ENCODE assay signal across 38 cellular contexts in the genomic region with DNA sequence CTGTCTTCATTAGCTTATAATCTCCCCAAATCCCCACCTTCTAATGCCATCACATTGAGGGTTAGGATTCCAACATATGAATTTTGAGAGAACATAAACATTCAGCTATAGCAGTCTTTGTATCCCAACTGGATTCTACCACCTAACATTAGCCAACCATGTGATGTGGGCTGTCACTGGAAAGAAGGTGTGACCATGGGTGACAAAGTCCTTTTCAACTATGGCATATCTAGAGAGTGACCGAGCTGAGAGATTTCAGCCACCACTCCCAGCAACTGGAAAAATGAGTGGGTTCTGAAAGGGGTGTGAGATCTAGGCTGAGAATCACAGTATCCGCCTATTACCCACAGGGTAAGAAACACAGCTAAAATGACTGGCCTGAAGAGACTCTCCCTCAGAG. TPM values are rescaled to one million over a fixed set of nuclear protein-coding genes. Genes with fewer than 3 reads are reported as not detected.
"Had no signal": no experiment of that assay in that cellular context is flagged by ENCODE, and none has a peak within 500 bp of the region (broad histone marks: within the 10 kb centered on the region; RNA-seq: fewer than 3 reads in every experiment).

No MANE protein-coding gene starts in this region.

- H3K27ac ChIP-seq: ascending aorta, cardiac muscle cell, WERI-Rb-1 had no signal

- H3K9me3 Mint-ChIP-seq: activated CD4-positive, alpha-beta memory T cell treated with anti-CD3 and anti-CD28 coated beads, Interleukin-2, amount 10 ng/mL, durations not matched to agents 7 days and 5 days; activated CD4-positive, alpha-beta T cell treated with anti-CD3 and anti-CD28 coated beads, Interleukin-2, amount 10 ng/mL, durations not matched to agents 7 days and 5 days; activated naive CD4-positive, alpha-beta T cell treated with anti-CD3 and anti-CD28 coated beads, Interleukin-2, amount 10 ng/mL, durations not matched to agents 7 days and 5 days; activated naive CD4-positive, alpha-beta T cell treated with anti-CD3 and anti-CD28 coated beads, Interleukin-2, amount 50 U/mL, for 24 hours; activated naive CD8-positive, alpha-beta T cell treated with anti-CD3 and anti-CD28 coated beads, Interleukin-2, amount 10 ng/mL, durations not matched to agents 7 days and 5 days; activated T-cell treated with anti-CD3 and anti-CD28 coated beads, Interleukin-2, amount 50 U/mL, for 24 hours; activated T-helper 2 cell treated with anti-CD3 and anti-CD28 coated beads, Interferon-gamma antibody, Interleukin-2, Interleukin-4, amounts not matched to agents 10 μg/mL and 5 μg/mL and 100 μg/mL, durations not matched to agents 14 hours and 24 hours and 36 hours; brain; central memory CD8-positive, alpha-beta T cell; T-helper 1 cell treated with Interleukin-12 subunit alpha and Interleukin-12 subunit beta and Interleukin-4 antibody, amounts not matched to agents 30 μg/mL and 1 μg/mL, for 36 hours; T-helper 2 cell treated with Interferon-gamma antibody and Interleukin-4, amounts not matched to agents 5 μg/mL and 100 μg/mL, for 36 hours; WTC11 had no signal

- DNase-seq: activated CD4-positive, alpha-beta memory T cell treated with anti-CD3 and anti-CD28 coated beads, Interleukin-2, amount 10 ng/mL, durations not matched to agents 7 days and 5 days; activated CD4-positive, alpha-beta T cell treated with anti-CD3 and anti-CD28 coated beads for 1 hour; activated CD4-positive, alpha-beta T cell treated with anti-CD3 and anti-CD28 coated beads for 36 hours; activated CD4-positive, alpha-beta T cell treated with anti-CD3 and anti-CD28 coated beads for 48 hours; activated CD4-positive, alpha-beta T cell treated with anti-CD3 and anti-CD28 coated beads, Interleukin-2, amount 10 ng/mL, durations not matched to agents 7 days and 5 days; activated CD4-positive, alpha-beta T cell treated with anti-CD3 and anti-CD28 coated beads, Interleukin-2, amount 50 U/mL, for 48 hours; activated CD4-positive, CD25-positive, alpha-beta regulatory T cell; activated CD8-positive, alpha-beta memory T cell treated with anti-CD3 and anti-CD28 coated beads for 24 hours; activated CD8-positive, alpha-beta memory T cell treated with anti-CD3 and anti-CD28 coated beads, Interleukin-2, amount 10 ng/mL, durations not matched to agents 7 days and 5 days; activated CD8-positive, alpha-beta memory T cell treated with anti-CD3 and anti-CD28 coated beads, Interleukin-2, amount 50 U/mL, for 48 hours; activated CD8-positive, alpha-beta T cell treated with anti-CD3 and anti-CD28 coated beads, Interleukin-2, amount 10 ng/mL, durations not matched to agents 7 days and 5 days; activated effector memory CD4-positive, alpha-beta T cell treated with Interleukin-2 at 50 U/mL for 16 hours; activated gamma-delta T cell; activated naive CD4-positive, alpha-beta T cell treated with anti-CD3 and anti-CD28 coated beads, Interleukin-2, amount 10 ng/mL, durations not matched to agents 7 days and 5 days; activated naive CD4-positive, alpha-beta T cell treated with Interleukin-2 at 50 U/mL for 16 hours; activated naive CD8-positive, alpha-beta T cell treated with anti-CD3 and anti-CD28 coated beads, Interleukin-2, amount 10 ng/mL, durations not matched to agents 7 days and 5 days; activated naive CD8-positive, alpha-beta T cell treated with anti-CD3 and anti-CD28 coated beads, Interleukin-2, amount 50 U/mL, for 24 hours; activated T-cell treated with anti-CD3 and anti-CD28 coated beads, Interleukin-2, amount 50 U/mL, for 24 hours; activated T-cell treated with anti-CD3 and anti-CD28 coated beads, Interleukin-2, amount 50 U/mL, for 48 hours; amygdala; anterior cingulate cortex; caudate nucleus; cerebellar nuclear complex; T-helper 1 cell; T-helper 9 cell; WERI-Rb-1 had no signal

- H3K4me3 Mint-ChIP-seq: activated CD4-positive, alpha-beta memory T cell treated with anti-CD3 and anti-CD28 coated beads, Interleukin-2, amount 10 ng/mL, durations not matched to agents 7 days and 5 days; activated CD4-positive, alpha-beta T cell treated with anti-CD3 and anti-CD28 coated beads for 36 hours; activated CD4-positive, alpha-beta T cell treated with anti-CD3 and anti-CD28 coated beads, Interleukin-2, amount 10 ng/mL, durations not matched to agents 7 days and 5 days; activated CD8-positive, alpha-beta memory T cell treated with anti-CD3 and anti-CD28 coated beads, Interleukin-2, amount 10 ng/mL, durations not matched to agents 7 days and 5 days; activated CD8-positive, alpha-beta T cell treated with anti-CD3 and anti-CD28 coated beads, Interleukin-2, amount 10 ng/mL, durations not matched to agents 7 days and 5 days; activated naive CD4-positive, alpha-beta T cell treated with anti-CD3 and anti-CD28 coated beads, Interleukin-2, amount 10 ng/mL, durations not matched to agents 7 days and 5 days; activated naive CD4-positive, alpha-beta T cell treated with anti-CD3 and anti-CD28 coated beads, Interleukin-2, amount 50 U/mL, for 24 hours; activated naive CD8-positive, alpha-beta T cell; activated naive CD8-positive, alpha-beta T cell treated with anti-CD3 and anti-CD28 coated beads, Interleukin-2, amount 10 ng/mL, durations not matched to agents 7 days and 5 days; activated naive CD8-positive, alpha-beta T cell treated with anti-CD3 and anti-CD28 coated beads, Interleukin-2, amount 50 U/mL, for 24 hours; activated T-cell treated with anti-CD3 and anti-CD28 coated beads, Interleukin-2, amount 50 U/mL, for 24 hours; brain; central memory CD8-positive, alpha-beta T cell; T-helper 1 cell treated with Interleukin-12 subunit alpha and Interleukin-12 subunit beta and Interleukin-4 antibody, amounts not matched to agents 30 μg/mL and 1 μg/mL, for 36 hours; T-helper 2 cell treated with Interferon-gamma antibody and Interleukin-4, amounts not matched to agents 5 μg/mL and 100 μg/mL, for 36 hours; WTC11 had no signal

- FAIRE-seq: bronchial epithelial cell had no signal

- H3K27me3 Mint-ChIP-seq: activated naive CD4-positive, alpha-beta T cell treated with anti-CD3 and anti-CD28 coated beads, Interleukin-2, amount 10 ng/mL, durations not matched to agents 7 days and 5 days; brain had no signal

- H3K27ac Mint-ChIP-seq: activated CD4-positive, alpha-beta memory T cell treated with anti-CD3 and anti-CD28 coated beads, Interleukin-2, amount 10 ng/mL, durations not matched to agents 7 days and 5 days; activated CD4-positive, alpha-beta T cell treated with anti-CD3 and anti-CD28 coated beads for 36 hours; activated CD4-positive, alpha-beta T cell treated with anti-CD3 and anti-CD28 coated beads, Interleukin-2, amount 10 ng/mL, durations not matched to agents 7 days and 5 days; activated CD8-positive, alpha-beta memory T cell treated with anti-CD3 and anti-CD28 coated beads, Interleukin-2, amount 10 ng/mL, durations not matched to agents 7 days and 5 days; activated CD8-positive, alpha-beta T cell treated with anti-CD3 and anti-CD28 coated beads, Interleukin-2, amount 10 ng/mL, durations not matched to agents 7 days and 5 days; activated naive CD4-positive, alpha-beta T cell treated with anti-CD3 and anti-CD28 coated beads, Interleukin-2, amount 10 ng/mL, durations not matched to agents 7 days and 5 days; activated naive CD4-positive, alpha-beta T cell treated with anti-CD3 and anti-CD28 coated beads, Interleukin-2, amount 50 U/mL, for 24 hours; activated naive CD8-positive, alpha-beta T cell; activated naive CD8-positive, alpha-beta T cell treated with anti-CD3 and anti-CD28 coated beads, Interleukin-2, amount 10 ng/mL, durations not matched to agents 7 days and 5 days; activated naive CD8-positive, alpha-beta T cell treated with anti-CD3 and anti-CD28 coated beads, Interleukin-2, amount 50 U/mL, for 24 hours; activated T-cell treated with anti-CD3 and anti-CD28 coated beads, Interleukin-2, amount 50 U/mL, for 24 hours; activated T-helper 2 cell treated with anti-CD3 and anti-CD28 coated beads, Interferon-gamma antibody, Interleukin-2, Interleukin-4, amounts not matched to agents 10 μg/mL and 5 μg/mL and 100 μg/mL, durations not matched to agents 14 hours and 24 hours and 36 hours; brain; T-helper 1 cell treated with Interleukin-12 subunit alpha and Interleukin-12 subunit beta and Interleukin-4 antibody, amounts not matched to agents 30 μg/mL and 1 μg/mL, for 36 hours; T-helper 2 cell treated with Interferon-gamma antibody and Interleukin-4, amounts not matched to agents 5 μg/mL and 100 μg/mL, for 36 hours; WTC11 had no signal

- H3K36me3 Mint-ChIP-seq: activated CD8-positive, alpha-beta memory T cell treated with anti-CD3 and anti-CD28 coated beads, Interleukin-2, amount 10 ng/mL, durations not matched to agents 7 days and 5 days; activated naive CD4-positive, alpha-beta T cell treated with anti-CD3 and anti-CD28 coated beads, Interleukin-2, amount 10 ng/mL, durations not matched to agents 7 days and 5 days; activated naive CD4-positive, alpha-beta T cell treated with anti-CD3 and anti-CD28 coated beads, Interleukin-2, amount 50 U/mL, for 24 hours; activated naive CD8-positive, alpha-beta T cell; activated naive CD8-positive, alpha-beta T cell treated with anti-CD3 and anti-CD28 coated beads, Interleukin-2, amount 10 ng/mL, durations not matched to agents 7 days and 5 days; brain; WTC11 had no signal

- H3K9me3 ChIP-seq: ascending aorta had no signal

- H3K4me1 ChIP-seq: ascending aorta had no signal

- ATAC-seq: activated CD4-positive, alpha-beta T cell treated with anti-CD3 and anti-CD28 coated beads for 36 hours; activated CD4-positive, CD25-positive, alpha-beta regulatory T cell treated with anti-CD3 and anti-CD28 coated beads, Interleukin-2, amount 50 U/mL, for 24 hours; activated CD8-positive, alpha-beta memory T cell treated with anti-CD3 and anti-CD28 coated beads, Interleukin-2, amount 10 ng/mL, durations not matched to agents 7 days and 5 days; activated CD8-positive, alpha-beta T cell treated with anti-CD3 and anti-CD28 coated beads, Interleukin-2, amount 10 ng/mL, durations not matched to agents 7 days and 5 days; WTC11 had no signal

- H3K4me1 Mint-ChIP-seq: activated CD4-positive, alpha-beta memory T cell treated with anti-CD3 and anti-CD28 coated beads, Interleukin-2, amount 10 ng/mL, durations not matched to agents 7 days and 5 days; activated CD4-positive, alpha-beta T cell treated with anti-CD3 and anti-CD28 coated beads for 36 hours; activated CD4-positive, alpha-beta T cell treated with anti-CD3 and anti-CD28 coated beads, Interleukin-2, amount 10 ng/mL, durations not matched to agents 7 days and 5 days; activated CD8-positive, alpha-beta memory T cell treated with anti-CD3 and anti-CD28 coated beads, Interleukin-2, amount 10 ng/mL, durations not matched to agents 7 days and 5 days; activated naive CD4-positive, alpha-beta T cell treated with anti-CD3 and anti-CD28 coated beads, Interleukin-2, amount 10 ng/mL, durations not matched to agents 7 days and 5 days; activated naive CD4-positive, alpha-beta T cell treated with anti-CD3 and anti-CD28 coated beads, Interleukin-2, amount 50 U/mL, for 24 hours; activated naive CD8-positive, alpha-beta T cell treated with anti-CD3 and anti-CD28 coated beads, Interleukin-2, amount 10 ng/mL, durations not matched to agents 7 days and 5 days; activated naive CD8-positive, alpha-beta T cell treated with anti-CD3 and anti-CD28 coated beads, Interleukin-2, amount 50 U/mL, for 24 hours; central memory CD8-positive, alpha-beta T cell had no signal

- H3K4me3 ChIP-seq: ascending aorta, cardiac muscle cell had no signal

- H3K27me3 ChIP-seq: ascending aorta, cardiac muscle cell had no signal

- H3K36me3 ChIP-seq: ascending aorta, cardiac muscle cell, WERI-Rb-1 had no signal

RNA-seq across cellular contexts. Expression of a gene that starts 22.1 kb away (rescaled TPM):
- total RNA-seq: activated CD4-positive, alpha-beta memory T cell treated with anti-CD3 and anti-CD28 coated beads, Interleukin-2, amount 10 ng/mL, durations not matched to agents 7 days and 5 days; activated CD4-positive, alpha-beta T cell treated with anti-CD3 and anti-CD28 coated beads for 36 hours; activated CD4-positive, alpha-beta T cell treated with anti-CD3 and anti-CD28 coated beads, Interleukin-2, amount 10 ng/mL, durations not matched to agents 7 days and 5 days; activated CD8-positive, alpha-beta memory T cell treated with anti-CD3 and anti-CD28 coated beads, Interleukin-2, amount 10 ng/mL, durations not matched to agents 7 days and 5 days; activated CD8-positive, alpha-beta T cell treated with anti-CD3 and anti-CD28 coated beads, Interleukin-2, amount 10 ng/mL, durations not matched to agents 7 days and 5 days; activated naive CD8-positive, alpha-beta T cell treated with anti-CD3 and anti-CD28 coated beads, Interleukin-2, amount 10 ng/mL, durations not matched to agents 7 days and 5 days; activated T-helper 2 cell treated with anti-CD3 and anti-CD28 coated beads, Interferon-gamma antibody, Interleukin-2, Interleukin-4, amounts not matched to agents 10 μg/mL and 5 μg/mL and 100 μg/mL, durations not matched to agents 14 hours and 24 hours and 36 hours; bronchial epithelial cell had no signal
